Comparison of ENCODE assay signal across 23 cellular contexts in genomic region chr1:15123298-15123697, GRCh38.
"Had no signal": no experiment of that assay in that cellular context is flagged by ENCODE, and none has a peak within 500 bp of the region (broad histone marks: within the 10 kb centered on the region; RNA-seq: fewer than 3 reads in every experiment).

No MANE protein-coding gene starts in this region.

- H3K9me3 ChIP-seq: left lung, transverse colon had no signal

- ATAC-seq: left lung, natural killer cell had no signal

- H3K27me3 ChIP-seq: dorsolateral prefrontal cortex, left lung, neural progenitor cell, transverse colon had no signal

- DNase-seq: activated CD4-positive, alpha-beta T cell treated with anti-CD3 and anti-CD28 coated beads for 4 hours; activated CD4-positive, alpha-beta T cell treated with anti-CD3 and anti-CD28 coated beads, Interleukin-2, amount 50 U/mL, for 48 hours; activated CD8-positive, alpha-beta memory T cell treated with anti-CD3 and anti-CD28 coated beads, Interleukin-2, amount 50 U/mL, for 4 hours; activated effector memory CD4-positive, alpha-beta T cell treated with anti-CD3 and anti-CD28 coated beads, Interleukin-2, amount 50 U/mL, for 16 hours; activated naive CD4-positive, alpha-beta T cell treated with anti-CD3 and anti-CD28 coated beads, Interleukin-2, amount 10 ng/mL, durations not matched to agents 7 days and 5 days; activated naive CD8-positive, alpha-beta T cell treated with anti-CD3 and anti-CD28 coated beads, Interleukin-2, amount 10 ng/mL, durations not matched to agents 7 days and 5 days; activated T-cell treated with anti-CD3 and anti-CD28 coated beads, Interleukin-2, amount 50 U/mL, for 1 hour; brain microvascular endothelial cell; dorsolateral prefrontal cortex; effector memory CD4-positive, alpha-beta T cell; mesendoderm; natural killer cell; occipital lobe; right cardiac atrium; stimulated activated CD4-positive, alpha-beta T cell treated with anti-CD3 and anti-CD28 coated beads, Interleukin-15, amount 100 ng/mL, for 24 hours; stimulated activated CD4-positive, alpha-beta T cell treated with anti-CD3 and anti-CD28 coated beads, Interleukin-2, amount 100 ng/mL, for 24 hours; stimulated activated naive CD4-positive, alpha-beta T cell; transverse colon had no signal

- H3K36me3 Mint-ChIP-seq: activated naive CD4-positive, alpha-beta T cell treated with anti-CD3 and anti-CD28 coated beads, Interleukin-2, amount 10 ng/mL, durations not matched to agents 7 days and 5 days; activated naive CD8-positive, alpha-beta T cell treated with anti-CD3 and anti-CD28 coated beads, Interleukin-2, amount 10 ng/mL, durations not matched to agents 7 days and 5 days; natural killer cell; neural progenitor cell had no signal

- H3K27ac Mint-ChIP-seq: activated naive CD4-positive, alpha-beta T cell treated with anti-CD3 and anti-CD28 coated beads, Interleukin-2, amount 10 ng/mL, durations not matched to agents 7 days and 5 days; activated naive CD8-positive, alpha-beta T cell treated with anti-CD3 and anti-CD28 coated beads, Interleukin-2, amount 10 ng/mL, durations not matched to agents 7 days and 5 days; activated T-helper 1 cell treated with anti-CD3 and anti-CD28 coated beads, Interleukin-12 subunit alpha, Interleukin-12 subunit beta, Interleukin-2, Interleukin-4 antibody, amounts not matched to agents 30 ng/mL and 10 ng/mL and 1 ng/mL, durations not matched to agents 14 hours and 24 hours and 36 hours; natural killer cell; neural progenitor cell had no signal

- H3K9ac ChIP-seq: neural progenitor cell had no signal

- H3K4me3 Mint-ChIP-seq: activated naive CD4-positive, alpha-beta T cell treated with anti-CD3 and anti-CD28 coated beads, Interleukin-2, amount 10 ng/mL, durations not matched to agents 7 days and 5 days; activated naive CD8-positive, alpha-beta T cell treated with anti-CD3 and anti-CD28 coated beads, Interleukin-2, amount 10 ng/mL, durations not matched to agents 7 days and 5 days; activated T-helper 1 cell treated with anti-CD3 and anti-CD28 coated beads, Interleukin-12 subunit alpha, Interleukin-12 subunit beta, Interleukin-2, Interleukin-4 antibody, amounts not matched to agents 30 ng/mL and 10 ng/mL and 1 ng/mL, durations not matched to agents 14 hours and 24 hours and 36 hours; natural killer cell; neural progenitor cell had no signal

- H3K36me3 ChIP-seq: brain microvascular endothelial cell, left lung, neural progenitor cell, transverse colon had no signal

- H3K4me2 ChIP-seq: neural progenitor cell had no signal

- H3K27ac ChIP-seq: brain microvascular endothelial cell, coronary artery, dorsolateral prefrontal cortex, left lung, neural progenitor cell, transverse colon had no signal

- H3K4me1 ChIP-seq: left lung, transverse colon had no signal

- H3K9me3 Mint-ChIP-seq: activated naive CD4-positive, alpha-beta T cell treated with anti-CD3 and anti-CD28 coated beads, Interleukin-2, amount 10 ng/mL, durations not matched to agents 7 days and 5 days; activated naive CD8-positive, alpha-beta T cell treated with anti-CD3 and anti-CD28 coated beads, Interleukin-2, amount 10 ng/mL, durations not matched to agents 7 days and 5 days; activated T-helper 1 cell treated with anti-CD3 and anti-CD28 coated beads, Interleukin-12 subunit alpha, Interleukin-12 subunit beta, Interleukin-2, Interleukin-4 antibody, amounts not matched to agents 30 ng/mL and 10 ng/mL and 1 ng/mL, durations not matched to agents 14 hours and 24 hours and 36 hours; natural killer cell; neural progenitor cell had no signal

- H2AFZ ChIP-seq: neural progenitor cell had no signal

- H3K4me1 Mint-ChIP-seq: activated naive CD4-positive, alpha-beta T cell treated with anti-CD3 and anti-CD28 coated beads, Interleukin-2, amount 10 ng/mL, durations not matched to agents 7 days and 5 days; activated naive CD8-positive, alpha-beta T cell treated with anti-CD3 and anti-CD28 coated beads, Interleukin-2, amount 10 ng/mL, durations not matched to agents 7 days and 5 days; natural killer cell had no signal

- H3K4me3 ChIP-seq: coronary artery, dorsolateral prefrontal cortex, left lung, lung, neural progenitor cell, transverse colon had no signal
